Comparison of ENCODE assay signal across 23 cellular contexts in genomic region chr2:145155196-145155595, GRCh38.
"Had no signal": no experiment of that assay in that cellular context is flagged by ENCODE, and none has a peak within 500 bp of the region (broad histone marks: within the 10 kb centered on the region; RNA-seq: fewer than 3 reads in every experiment).

No MANE protein-coding gene starts in this region.

- H3K36me3 ChIP-seq: colonic mucosa, esophagus muscularis mucosa, esophagus squamous epithelium, gastrocnemius medialis, gastroesophageal sphincter, heart left ventricle, heart right ventricle had no signal

- H3K4me3 ChIP-seq: colonic mucosa, coronary artery, dorsolateral prefrontal cortex, esophagus muscularis mucosa, esophagus squamous epithelium, gastrocnemius medialis, gastroesophageal sphincter, heart left ventricle, heart right ventricle had no signal

- H3K27ac ChIP-seq: colonic mucosa, coronary artery, dorsolateral prefrontal cortex, epithelial cell of prostate, esophagus muscularis mucosa, esophagus squamous epithelium, foreskin keratinocyte, gastrocnemius medialis, gastroesophageal sphincter, heart left ventricle, heart right ventricle had no signal

- H3K9me3 ChIP-seq: colonic mucosa, esophagus muscularis mucosa, esophagus squamous epithelium, gastrocnemius medialis had no signal

- H3K27me3 ChIP-seq: colonic mucosa, dorsolateral prefrontal cortex, esophagus muscularis mucosa, esophagus squamous epithelium, foreskin keratinocyte, gastrocnemius medialis, gastroesophageal sphincter, heart left ventricle, heart right ventricle had no signal

- DNase-seq: colonic mucosa; cortex of kidney; dermis blood vessel endothelial cell; dorsolateral prefrontal cortex; effector CD4-positive, alpha-beta T cell; effector CD8-positive, alpha-beta T cell; effector memory CD4-positive, alpha-beta T cell; effector memory CD8-positive, alpha-beta T cell; endodermal cell; erythroblast; esophagus squamous epithelium; foreskin fibroblast; foreskin keratinocyte; foreskin melanocyte; gastrocnemius medialis; glutamatergic neuron; head of caudate nucleus; heart left ventricle; heart right ventricle had no signal

- H3K4me1 ChIP-seq: colonic mucosa, foreskin keratinocyte had no signal
